9 cellular contexts compared by ENCODE assay signal in genomic region chr3:57949779-57950618, GRCh38. TPM values are rescaled to one million over a fixed set of nuclear protein-coding genes. Genes with fewer than 3 reads are reported as not detected.
A peak's percentile ranks its signal among the peaks of the same experiment; 100 is the strongest.
DNase-seq lines count a peak whose midpoint lies in the region; ATAC-seq, FAIRE-seq and TF ChIP-seq lines count a peak whose summit lies in the region.
"Had no signal": no experiment of that assay in that cellular context is flagged by ENCODE, and none has a peak within 500 bp of the region (broad histone marks: within the 10 kb centered on the region; RNA-seq: fewer than 3 reads in every experiment).

No MANE protein-coding gene starts in this region.

- H3K36me3 Mint-ChIP-seq in endothelial cell (ENCODE audit: low read depth, unreplicated experiment) = no peaks in the 10 kb centered on the region

- H3K9me3 Mint-ChIP-seq in endothelial cell (ENCODE audit: unreplicated experiment) = no peaks in the 10 kb centered on the region

- H3K4me3 ChIP-seq in AG04449 (ENCODE audit: low read depth, low read length) = no peak overlapping the region
- no peak overlapping the region for H3K4me3 ChIP-seq in LNCaP clone FGC (ENCODE audit: low read depth, low read length)
- no peak overlapping the region for H3K4me3 ChIP-seq in bronchial epithelial cell (ENCODE audit: low read depth, low read length)
- H3K4me3 ChIP-seq in lung = no peak overlapping the region
- H3K4me3 ChIP-seq: SK-N-MC had no signal

- no peak for FAIRE-seq in bronchial epithelial cell (lab: Jason Lieb, UNC)

- TF ChIP-seq CTCF in AG04449 (IDR thresholded peaks at IDR 0.05; ENCODE audit: insufficient read depth, low read length, missing control alignments) (peak; percentile 25), LNCaP clone FGC (IDR thresholded peaks at IDR 0.05; ENCODE audit: control insufficient read depth, extremely low read depth, insufficient read depth) (peak; percentile 25; the same call in 1 of the 2 replicates), bronchial epithelial cell (IDR thresholded peaks at IDR 0.05; ENCODE audit: insufficient read depth, low read length, severe bottlenecking) (peak; percentile 28), lung (IDR thresholded peaks at IDR 0.05; ENCODE audit: control extremely low read depth, extremely low read depth) (no peak), endothelial cell (IDR thresholded peaks at IDR 0.05; ENCODE audit: unreplicated experiment) (no peak)

- peaks cover 6 to 10% of the 10 kb centered on the region in 2 donors for H3K4me1 ChIP-seq in lung (ENCODE audit: control insufficient read depth in 2 of 2, insufficient read depth in 2 of 2, low read length in 2 of 2)

- H3K36me3 ChIP-seq in bronchial epithelial cell (ENCODE audit: control insufficient read depth, insufficient read depth, low read length) = no peaks in the 10 kb centered on the region
- H3K36me3 ChIP-seq in lung (ENCODE audit: control insufficient read depth in 2 of 2, insufficient read depth in 2 of 2, low read length in 2 of 2) = no peaks in the 10 kb centered on the region

- no peak overlapping the region for H3K4me3 Mint-ChIP-seq in endothelial cell (ENCODE audit: unreplicated experiment)

- H3K27me3 ChIP-seq in bronchial epithelial cell (ENCODE audit: control insufficient read depth, insufficient read depth, low read length) (no peaks in the 10 kb centered on the region), lung (ENCODE audit: control insufficient read depth, insufficient read depth) (no peaks in the 10 kb centered on the region)

- DNase-seq in AG04449 (ENCODE audit: low read depth, low spot score) = no peak
- peak; percentile 36 for DNase-seq in LNCaP clone FGC (ENCODE audit: low read depth)
- peak; percentile 75 for DNase-seq in bronchial epithelial cell (ENCODE audit: low read depth)
- DNase-seq in lung (ENCODE audit: low spot score) = no peak
- DNase-seq in endothelial cell (ENCODE audit: low spot score) = no peak
- no peak for DNase-seq in NCI-H1930 (lab: John Stamatoyannopoulos, UW)
- DNase-seq in SHP77 treated with DMSO at 0.1 percent for 48 hours (lab: John Stamatoyannopoulos, UW) = no peak

- H3K4me1 Mint-ChIP-seq in endothelial cell (ENCODE audit: unreplicated experiment) = peaks cover 25% of the 10 kb centered on the region

- no peak overlapping the region for H3K27ac Mint-ChIP-seq in endothelial cell (ENCODE audit: unreplicated experiment)

- ATAC-seq in lung (ENCODE audit: insufficient read depth, low FRiP score) (peak; percentile 17), HG03520 (IDR thresholded peaks at IDR 0.05; ENCODE audit: unreplicated experiment) (no peak)

- peaks cover 0 to 2% of the 10 kb centered on the region in 2 donors for H3K9me3 ChIP-seq in lung (ENCODE audit: control insufficient read depth in 2 of 2, insufficient read depth in 1 of 2, low read length in 1 of 2)

- peak overlapping the region in 1 of 2 donors; percentile 65 for H3K27ac ChIP-seq in lung (ENCODE audit: low read depth in 1 of 2, low read length in 1 of 2)
- H3K27ac ChIP-seq: SK-N-MC had no signal

- WGBS in lung, 2 donors = 76 to 83% methylated on average over 7 of the region's 7 CpGs

- POLR2A ChIA-PET in AG04449 (lab: Yijun Ruan, JAX) = no interaction called here

- peaks cover 7% of the 10 kb centered on the region for H3K27me3 Mint-ChIP-seq in endothelial cell (ENCODE audit: unreplicated experiment)

- CTCF ChIA-PET in AG04449 (lab: Yijun Ruan, JAX) = interaction anchor here (0.8 to 1.6 kb wide), 3 partner anchors 9 to 169 kb away, joined by 3 to 4 read pairs (median 4); no protein-coding TSS in a partner anchor

RNA-seq across cellular contexts. Expression of gene FLNB, which starts 58.2 kb away (rescaled TPM):
- total RNA-seq in bronchial epithelial cell (460 and 822 TPM in 2 replicates), lung (100 to 1,000 TPM; 115 to 122 TPM), endothelial cell (ENCODE audit: unreplicated experiment) (216 TPM)
- 10 to 100 TPM; 32.4 to 72.2 TPM for polyA plus RNA-seq in lung

Comparison
In these comparisons a context has a peak if more than half of its experiments do, and no peak if none do; other contexts are left out.
1. DNase-seq: peak in LNCaP clone FGC (single experiment) and bronchial epithelial cell (single experiment); none in AG04449 (single experiment), lung (single experiment), endothelial cell (single experiment), NCI-H1930 (0 of 2) and SHP77 treated with DMSO at 0.1 percent for 48 hours (single experiment).
2. CTCF ChIP-seq: peak in AG04449 (single experiment), LNCaP clone FGC (single experiment) and bronchial epithelial cell (single experiment); none in lung (single experiment) and endothelial cell (single experiment).